In the genomic region with DNA sequence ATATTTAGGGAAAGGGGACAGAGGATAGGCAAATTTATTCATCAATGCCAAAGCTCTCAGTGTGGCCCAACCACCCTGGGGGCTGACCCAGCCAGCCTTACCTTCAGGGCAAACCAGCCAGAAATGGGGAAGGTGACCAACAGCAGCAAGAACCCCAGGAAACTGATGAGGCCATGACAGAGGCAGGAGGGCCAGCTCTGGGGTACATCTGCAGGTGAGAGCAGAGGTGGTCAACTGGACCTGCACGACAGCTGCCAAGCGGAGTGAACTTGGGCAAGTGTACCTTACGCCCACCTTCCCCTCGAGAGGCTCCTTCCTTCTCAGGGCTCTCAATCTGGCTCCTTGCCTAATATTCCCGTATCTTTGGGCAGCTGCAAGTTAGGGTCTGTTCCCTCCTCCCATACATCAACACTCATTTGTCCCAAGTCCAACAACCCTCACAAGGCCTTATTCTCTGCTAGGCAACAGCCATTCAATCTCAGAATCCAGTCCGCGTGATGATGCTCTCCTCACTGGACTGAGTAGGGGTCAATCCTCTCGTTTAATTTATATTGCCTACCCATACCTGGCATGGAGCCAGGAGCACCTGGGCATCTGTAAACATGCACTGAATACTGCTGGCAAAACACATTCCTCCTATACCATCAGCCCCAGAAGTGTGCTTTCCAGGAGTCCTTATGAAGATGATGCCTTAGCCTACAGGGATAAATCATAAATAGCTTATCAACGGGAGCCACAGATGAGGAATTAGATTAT, we compare ENCODE assay signal across 8 cellular contexts. TPM values are rescaled to one million over a fixed set of nuclear protein-coding genes. Genes with fewer than 3 reads are reported as not detected.
DNase-seq lines count a peak whose midpoint lies in the region; ATAC-seq and TF ChIP-seq lines count a peak whose summit lies in the region.
"Had no signal": no experiment of that assay in that cellular context is flagged by ENCODE, and none has a peak within 500 bp of the region (broad histone marks: within the 10 kb centered on the region; RNA-seq: fewer than 3 reads in every experiment).

No MANE protein-coding gene starts in this region.

- no peaks in the 10 kb centered on the region for H3K9me2 ChIP-seq in HCT116 (ENCODE audit: insufficient read depth)

- H3K9ac ChIP-seq in HCT116 (ENCODE audit: low read length) = no peak overlapping the region
- no peak overlapping the region for H3K9ac ChIP-seq in fibroblast of lung (ENCODE audit: insufficient read depth, low read length)

- H3K27me3 Mint-ChIP-seq in endothelial cell (ENCODE audit: unreplicated experiment) = peaks cover 18% of the 10 kb centered on the region
- H3K27me3 Mint-ChIP-seq: activated B cell treated with CpG ODN at 0.5 μM for 24 hours had no signal

- H3K27ac Mint-ChIP-seq in endothelial cell (ENCODE audit: unreplicated experiment) = no peak overlapping the region

- no peaks in the 10 kb centered on the region for H3K9me3 ChIP-seq in HCT116 (ENCODE audit: control insufficient read depth in 1 of 2, insufficient read depth in 1 of 2, low read depth in 1 of 2, low read length in 2 of 2)
- H3K9me3 ChIP-seq in Peyer's patch = no peaks in the 10 kb centered on the region
- H3K9me3 ChIP-seq in fibroblast of lung (ENCODE audit: control insufficient read depth, insufficient read depth, low read depth, low read length) = no peaks in the 10 kb centered on the region

- no peak for DNase-seq in HCT116 (ENCODE audit: low read depth, low spot score)
- peak in 1 of 3 donors; percentile 12 for DNase-seq in Peyer's patch
- no peak for DNase-seq in fibroblast of lung (ENCODE audit: low read depth in 2 of 2)
- no peak for DNase-seq in NCI-H446 treated with DMSO at 0.1 percent for 48 hours (lab: John Stamatoyannopoulos, UW)
- DNase-seq in NCI-H2227 treated with DMSO at 0.1 percent for 48 hours (lab: John Stamatoyannopoulos, UW) = no peak
- no peak for DNase-seq in endothelial cell (ENCODE audit: low spot score)
- DNase-seq: activated B cell treated with CpG ODN at 0.5 μM for 24 hours had no signal

- BruUV-seq in HCT116 (replicated peaks; lab: Mats Ljungman, UMichigan) = no TSS peak

- no peaks in the 10 kb centered on the region for H3K9me3 Mint-ChIP-seq in endothelial cell (ENCODE audit: unreplicated experiment)
- H3K9me3 Mint-ChIP-seq: activated B cell treated with CpG ODN at 0.5 μM for 24 hours had no signal

- no peaks in the 10 kb centered on the region for H3K36me3 ChIP-seq in HCT116 (ENCODE audit: control insufficient read depth in 1 of 2, insufficient read depth in 2 of 2, low read length in 2 of 2)
- no peaks in the 10 kb centered on the region for H3K36me3 ChIP-seq in Peyer's patch
- H3K36me3 ChIP-seq in fibroblast of lung (ENCODE audit: control insufficient read depth, insufficient read depth, low read length) = no peaks in the 10 kb centered on the region

- CTCF ChIA-PET in HCT116 (lab: Charles Lee) = interaction anchor here (0.9 kb wide), 1 partner anchor 18 kb away, joined by 4 read pairs; no protein-coding TSS in a partner anchor

- H3K36me3 Mint-ChIP-seq in endothelial cell (ENCODE audit: low read depth, unreplicated experiment) = peaks cover 3% of the 10 kb centered on the region

- no peak overlapping the region for H3K4me3 Mint-ChIP-seq in endothelial cell (ENCODE audit: unreplicated experiment)

- POLR2A ChIA-PET in HCT116 (lab: Charles Lee) = no interaction called here

- no peak overlapping the region for H3K27ac ChIP-seq in HCT116 (ENCODE audit: low read depth, low read length)
- H3K27ac ChIP-seq in Peyer's patch = peak overlapping the region; percentile 35 to 86 (median 76)
- H3K27ac ChIP-seq in fibroblast of lung (ENCODE audit: insufficient read depth, low read length) = no peak overlapping the region
- H3K27ac ChIP-seq in skin epidermis = peak overlapping the region in 20 of 21 experiments; percentile 14 to 99 (median 92)

- TF ChIP-seq CTCF in HCT116 (IDR thresholded peaks at IDR 0.05 in 2 of 3, conservative IDR thresholded peaks at IDR 0.05 in 1 of 3; ENCODE audit: borderline replicate concordance in 1 of 3, insufficient read depth in 1 of 3, low read depth in 2 of 3, low read length in 2 of 3) = no peak
- no peak for TF ChIP-seq CTCF in Peyer's patch (IDR thresholded peaks at IDR 0.05)
- no peak for TF ChIP-seq CTCF in fibroblast of lung (conservative IDR thresholded peaks at IDR 0.05 in 1 of 2, IDR thresholded peaks at IDR 0.05 in 1 of 2; ENCODE audit: low read depth in 1 of 2, low read length in 2 of 2)
- no peak for TF ChIP-seq CTCF in endothelial cell (IDR thresholded peaks at IDR 0.05; ENCODE audit: unreplicated experiment)

- H3K4me2 ChIP-seq in HCT116 (ENCODE audit: low read length) (peak overlapping the region; percentile 91; the same call in 1 of the 2 replicates), fibroblast of lung (ENCODE audit: extremely low read depth, insufficient read depth, low read length) (peak overlapping the region; percentile 97)

- H3K4me1 ChIP-seq in HCT116 (ENCODE audit: control insufficient read depth in 1 of 2, insufficient read depth in 2 of 2, low read length in 2 of 2) (peaks cover 20 to 64% of the 10 kb centered on the region in 2 experiments), Peyer's patch (peaks cover 0 to 58% (median 17%) of the 10 kb centered on the region in 4 donors), fibroblast of lung (ENCODE audit: control insufficient read depth, extremely low read depth, insufficient read depth, low read length) (peaks cover 39% of the 10 kb centered on the region)

- H3K4me1 Mint-ChIP-seq in endothelial cell (ENCODE audit: unreplicated experiment) = peaks cover 48% of the 10 kb centered on the region

- TF ChIP-seq RAD21 in HCT116 (IDR thresholded peaks at IDR 0.05; ENCODE audit: low read depth) = no peak

- no peak for ATAC-seq in HCT116

- intact Hi-C loops in HCT116 (cut with micrococcal nuclease) = no loop called here

- H3K27me3 ChIP-seq in HCT116 (ENCODE audit: insufficient read depth, low read length) (no peaks in the 10 kb centered on the region), Peyer's patch (no peaks in the 10 kb centered on the region), fibroblast of lung (ENCODE audit: control insufficient read depth, insufficient read depth, low read length) (no peaks in the 10 kb centered on the region)

- H4K20me1 ChIP-seq in HCT116 (ENCODE audit: insufficient read depth) = no peaks in the 10 kb centered on the region
- no peaks in the 10 kb centered on the region for H4K20me1 ChIP-seq in fibroblast of lung (ENCODE audit: control insufficient read depth, extremely low read depth, insufficient read depth, low read length)

- H2AFZ ChIP-seq in HCT116 (ENCODE audit: low read depth, low read length, poor library complexity, severe bottlenecking) (no peak overlapping the region), fibroblast of lung (ENCODE audit: low read length) (no peak overlapping the region)

- no peak for TF ChIP-seq POLR2A in HCT116 (IDR thresholded peaks at IDR 0.05; ENCODE audit: borderline replicate concordance, extremely low read depth, insufficient read depth, insufficient read length)
- TF ChIP-seq POLR2A in Peyer's patch (IDR thresholded peaks at IDR 0.05) = no peak

- RAD21 ChIA-PET in HCT116 (lab: Charles Lee; ENCODE audit: low non-redundant PET in 1 of 2, low total read pairs in 2 of 2, uncharacterized antibody in 2 of 2, unreplicated experiment in 2 of 2) = no interaction called here

- H3K79me2 ChIP-seq in HCT116 (ENCODE audit: insufficient read depth, low read length) (peaks cover 5% of the 10 kb centered on the region; the same call in 1 of the 2 replicates), fibroblast of lung (ENCODE audit: control insufficient read depth, insufficient read depth, low read length) (peaks cover 8% of the 10 kb centered on the region)

- H3K4me3 ChIP-seq in HCT116 (replicated peaks in 1 of 2; ENCODE audit: low read depth in 1 of 2, low read length in 2 of 2) (no peak overlapping the region), Peyer's patch (no peak overlapping the region), fibroblast of lung (replicated peaks in 1 of 4; ENCODE audit: control extremely low read depth in 1 of 4, insufficient read depth in 1 of 4, low read depth in 3 of 4, low read length in 4 of 4) (peak overlapping the region in 1 of 4 experiments; percentile 73), skin epidermis (no peak overlapping the region)

TF ChIP-seq in HCT116, 20 proteins besides CTCF, POLR2A, EP300 and RAD21 (continues in another document):
- TF ChIP-seq SP1 (IDR thresholded peaks at IDR 0.05; ENCODE audit: low read depth) (no peak), JUND (IDR thresholded peaks at IDR 0.05) (no peak), EZH2 (IDR thresholded peaks at IDR 0.05) (no peak)

RNA-seq across cellular contexts. Expression of a gene that starts 1.7 kb away (rescaled TPM):
- 5.0 TPM for total RNA-seq in HCT116 (2021; ENCODE audit: unreplicated experiment)
- 3.0 and 4.0 TPM in 2 replicates for polyA plus RNA-seq in HCT116 (2012)
- total RNA-seq in Peyer's patch = 10 to 100 TPM in 3 of 4 donors, not detected in 1; 10.9 to 24.5 (median 13.5) TPM
- 9.2 and 24.8 TPM in 2 replicates for total RNA-seq in fibroblast of lung
- polyA plus RNA-seq in fibroblast of lung = 8.7 and 9.8 TPM in 2 replicates
- 17.9 and 21.1 TPM in 2 replicates for polyA plus RNA-seq in fibroblast of lung (2012)
- polyA minus RNA-seq in fibroblast of lung (ENCODE audit: low replicate concordance) = 23.9 and 42.9 TPM in 2 replicates
- 14.3 TPM for total RNA-seq in endothelial cell (ENCODE audit: unreplicated experiment)

RNA-seq across cellular contexts. Expression of a gene that starts 4.1 kb away (rescaled TPM):
- total RNA-seq in HCT116 (2021; ENCODE audit: unreplicated experiment) (28.1 TPM), Peyer's patch (100 to 1,000 TPM in 1 of 4 donors, 10 to 100 TPM in 3; 52.4 to 116 (median 82.9) TPM), fibroblast of lung (16.4 and 34.0 TPM in 2 replicates), endothelial cell (ENCODE audit: unreplicated experiment) (161 TPM)
- polyA plus RNA-seq in HCT116 (2012) = 23.1 and 29.6 TPM in 2 replicates
- polyA plus RNA-seq in fibroblast of lung = 11.1 and 15.5 TPM in 2 replicates
- 54.7 and 63.1 TPM in 2 replicates for polyA plus RNA-seq in fibroblast of lung (2012)
- 101 and 102 TPM in 2 replicates for polyA minus RNA-seq in fibroblast of lung (ENCODE audit: low replicate concordance)

Comparison
In these comparisons a context has a peak if more than half of its experiments do, and no peak if none do; other contexts are left out.
1. H3K27ac ChIP-seq: peak in Peyer's patch (4 of 4) and skin epidermis (20 of 21); none in HCT116 (single experiment) and fibroblast of lung (single experiment).